ENCODE assay signal across 20 cellular contexts in genomic region chr4:89245459-89245858, GRCh38.
DNase-seq lines count a peak whose midpoint lies in the region; ATAC-seq lines count a peak whose summit lies in the region.
"Had no signal": no experiment of that assay in that cellular context is flagged by ENCODE, and none has a peak within 500 bp of the region (broad histone marks: within the 10 kb centered on the region; RNA-seq: fewer than 3 reads in every experiment).

No MANE protein-coding gene starts in this region.

- peaks cover 16 to 22% of the 10 kb centered on the region in 2 donors for H3K36me3 ChIP-seq in mucosa of rectum (ENCODE audit: control insufficient read depth in 2 of 2, insufficient read depth in 2 of 2, low read length in 2 of 2)
- H3K36me3 ChIP-seq: cardiac muscle cell, neutrophil had no signal

- peaks cover 66% of the 10 kb centered on the region for H3K4me1 Mint-ChIP-seq in T-helper 1 cell treated with Interleukin-12 subunit alpha and Interleukin-12 subunit beta and Interleukin-4 antibody, amounts not matched to agents 30 μg/mL and 1 μg/mL, for 36 hours (ENCODE audit: low read depth)
- peaks cover 37% of the 10 kb centered on the region for H3K4me1 Mint-ChIP-seq in T-helper 17 cell

- H3K27me3 Mint-ChIP-seq in T-helper 1 cell treated with Interleukin-12 subunit alpha and Interleukin-12 subunit beta and Interleukin-4 antibody, amounts not matched to agents 30 μg/mL and 1 μg/mL, for 36 hours (ENCODE audit: low read depth), result no peaks in the 10 kb centered on the region
- no peaks in the 10 kb centered on the region for H3K27me3 Mint-ChIP-seq in T-helper 17 cell
- H3K27me3 Mint-ChIP-seq: activated CD8-positive, alpha-beta T cell treated with anti-CD3 and anti-CD28 coated beads for 36 hours; activated naive CD4-positive, alpha-beta T cell treated with anti-CD3 and anti-CD28 coated beads, Interleukin-2, amount 10 ng/mL, durations not matched to agents 7 days and 5 days had no signal

- H3K27ac Mint-ChIP-seq in T-helper 1 cell treated with Interleukin-12 subunit alpha and Interleukin-12 subunit beta and Interleukin-4 antibody, amounts not matched to agents 30 μg/mL and 1 μg/mL, for 36 hours, result peak overlapping the region; percentile 24
- peak overlapping the region; percentile 98 for H3K27ac Mint-ChIP-seq in T-helper 17 cell
- H3K27ac Mint-ChIP-seq: activated CD8-positive, alpha-beta T cell treated with anti-CD3 and anti-CD28 coated beads for 36 hours had no signal

- H3K27me3 ChIP-seq in mucosa of rectum (ENCODE audit: control insufficient read depth in 2 of 2, insufficient read depth in 2 of 2, low read length in 2 of 2), result no peaks in the 10 kb centered on the region
- H3K27me3 ChIP-seq: cardiac muscle cell, heart left ventricle, neutrophil had no signal

- H3K4me1 ChIP-seq in mucosa of rectum (ENCODE audit: control insufficient read depth in 2 of 2, insufficient read depth in 2 of 2, low read length in 2 of 2), result peaks cover 2 to 6% of the 10 kb centered on the region in 2 donors

- no peak overlapping the region for H3K4me3 ChIP-seq in mucosa of rectum (ENCODE audit: low read length in 2 of 2)
- H3K4me3 ChIP-seq: A549, cardiac muscle cell, heart left ventricle, lower lobe of right lung, smooth muscle cell had no signal

- ATAC-seq in T-helper 17 cell, result no peak
- no peak for ATAC-seq in left lobe of liver
- no peak for ATAC-seq in HG02610 (IDR thresholded peaks at IDR 0.05; ENCODE audit: unreplicated experiment)
- ATAC-seq: activated CD8-positive, alpha-beta T cell treated with anti-CD3 and anti-CD28 coated beads for 36 hours; lower lobe of right lung; Panc1 had no signal

- H3K9me3 ChIP-seq in T-helper 17 cell (ENCODE audit: control insufficient read depth, low read length, poor library complexity, severe bottlenecking) (no peaks in the 10 kb centered on the region), mucosa of rectum (ENCODE audit: control insufficient read depth in 2 of 2, low read length in 2 of 2) (no peaks in the 10 kb centered on the region)
- H3K9me3 ChIP-seq: A549, heart left ventricle, lower lobe of right lung, neutrophil had no signal

- no peaks in the 10 kb centered on the region for H3K9me3 Mint-ChIP-seq in T-helper 1 cell treated with Interleukin-12 subunit alpha and Interleukin-12 subunit beta and Interleukin-4 antibody, amounts not matched to agents 30 μg/mL and 1 μg/mL, for 36 hours
- H3K9me3 Mint-ChIP-seq: activated CD8-positive, alpha-beta T cell treated with anti-CD3 and anti-CD28 coated beads for 36 hours; activated naive CD4-positive, alpha-beta T cell treated with anti-CD3 and anti-CD28 coated beads, Interleukin-2, amount 10 ng/mL, durations not matched to agents 7 days and 5 days had no signal

- no peak overlapping the region for H3K9ac ChIP-seq in mucosa of rectum (ENCODE audit: low read depth in 1 of 2, low read length in 2 of 2)

- DNase-seq in T-helper 1 cell, result no peak
- DNase-seq in NCI-H1694 treated with DMSO at 0.1 percent for 48 hours (lab: John Stamatoyannopoulos, UW), result peak; percentile 74
- no peak for DNase-seq in T-helper 17 cell
- no peak for DNase-seq in left lobe of liver (ENCODE audit: low spot score)
- DNase-seq in stimulated activated CD4-positive, alpha-beta T cell treated with anti-CD3 and anti-CD28 coated beads, Interleukin-15, amount 100 ng/mL, for 24 hours, result no peak
- DNase-seq: activated CD8-positive, alpha-beta T cell treated with anti-CD3 and anti-CD28 coated beads for 36 hours; activated naive CD4-positive, alpha-beta T cell treated with anti-CD3 and anti-CD28 coated beads, Interleukin-2, amount 10 ng/mL, durations not matched to agents 7 days and 5 days; Calu3; heart left ventricle; lower lobe of right lung; NCI-H1048 had no signal

- peak overlapping the region; percentile 17 to 23 for H3K27ac ChIP-seq in mucosa of rectum (ENCODE audit: low read depth in 2 of 2, low read length in 2 of 2)
- H3K27ac ChIP-seq: A549, cardiac muscle cell, epithelial cell of prostate, heart left ventricle, lower lobe of right lung, neutrophil had no signal

- peaks cover 64% of the 10 kb centered on the region for H3K36me3 Mint-ChIP-seq in T-helper 1 cell treated with Interleukin-12 subunit alpha and Interleukin-12 subunit beta and Interleukin-4 antibody, amounts not matched to agents 30 μg/mL and 1 μg/mL, for 36 hours (ENCODE audit: low read depth)
- peaks cover 4% of the 10 kb centered on the region for H3K36me3 Mint-ChIP-seq in T-helper 17 cell (ENCODE audit: low read depth)

- no peak overlapping the region for H3K4me3 Mint-ChIP-seq in T-helper 1 cell treated with Interleukin-12 subunit alpha and Interleukin-12 subunit beta and Interleukin-4 antibody, amounts not matched to agents 30 μg/mL and 1 μg/mL, for 36 hours
- H3K4me3 Mint-ChIP-seq in T-helper 17 cell, result no peak overlapping the region
- H3K4me3 Mint-ChIP-seq: activated CD8-positive, alpha-beta T cell treated with anti-CD3 and anti-CD28 coated beads for 36 hours; activated naive CD4-positive, alpha-beta T cell treated with anti-CD3 and anti-CD28 coated beads, Interleukin-2, amount 10 ng/mL, durations not matched to agents 7 days and 5 days had no signal
